In genomic region chr1:112743174-112744018, GRCh38 we compare ENCODE assay signal across 9 cellular contexts. TPM values are rescaled to one million over a fixed set of nuclear protein-coding genes. Genes with fewer than 3 reads are reported as not detected.
DNase-seq lines count a peak whose midpoint lies in the region; ATAC-seq and TF ChIP-seq lines count a peak whose summit lies in the region.
"Had no signal": no experiment of that assay in that cellular context is flagged by ENCODE, and none has a peak within 500 bp of the region (broad histone marks: within the 10 kb centered on the region; RNA-seq: fewer than 3 reads in every experiment).

No MANE protein-coding gene starts in this region.

- no peak overlapping the region for H3K9ac ChIP-seq in adipocyte (ENCODE audit: low read length)

- peak; percentile 10 for ATAC-seq in gastroesophageal sphincter
- ATAC-seq in HG03439 (IDR thresholded peaks at IDR 0.05; ENCODE audit: unreplicated experiment): no peak

- H3K9me3 ChIP-seq in adipocyte (ENCODE audit: control insufficient read depth, low read length) (no peaks in the 10 kb centered on the region), gastroesophageal sphincter (no peaks in the 10 kb centered on the region)

- H3K36me3 ChIP-seq in adipocyte (ENCODE audit: control insufficient read depth, insufficient read depth, low read length, severe bottlenecking) (no peaks in the 10 kb centered on the region), gastroesophageal sphincter (no peaks in the 10 kb centered on the region)

- no peaks in the 10 kb centered on the region for H3K4me1 ChIP-seq in adipocyte (ENCODE audit: control insufficient read depth, insufficient read depth, low read length)
- H3K4me1 ChIP-seq in gastroesophageal sphincter: peaks cover 0 to 13% (median 0%) of the 10 kb centered on the region in 3 donors

- H3K27ac ChIP-seq in gastroesophageal sphincter: no peak overlapping the region

- no peak for TF ChIP-seq POLR2A in gastroesophageal sphincter (IDR thresholded peaks at IDR 0.05)

- TF ChIP-seq CTCF in gastroesophageal sphincter (IDR thresholded peaks at IDR 0.05): no peak
- TF ChIP-seq CTCF in retinal pigment epithelial cell (conservative IDR thresholded peaks at IDR 0.05; ENCODE audit: low read depth, low read length): no peak

- H3K27me3 ChIP-seq in adipocyte (replicated peaks; ENCODE audit: control insufficient read depth, insufficient read depth, low read length) (peaks cover 3% of the 10 kb centered on the region), gastroesophageal sphincter (peaks cover 51% of the 10 kb centered on the region)

- DNase-seq in EL (peak; percentile 47), adipocyte (ENCODE audit: low read depth) (peak; percentile 50), retinal pigment epithelial cell (ENCODE audit: low read depth) (no peak), NCI-H345 treated with DMSO at 0.1 percent for 48 hours (lab: John Stamatoyannopoulos, UW; ENCODE audit: unreplicated experiment) (no peak), globus pallidus (ENCODE audit: low spot score) (no peak), Ammon's horn (ENCODE audit: low spot score) (no peak)
- DNase-seq: NCI-H526 had no signal

- peak overlapping the region; percentile 66 for H3K4me3 ChIP-seq in adipocyte (ENCODE audit: low read length)
- H3K4me3 ChIP-seq in gastroesophageal sphincter: peak overlapping the region in 1 of 2 donors; percentile 40
- peak overlapping the region; percentile 32 for H3K4me3 ChIP-seq in retinal pigment epithelial cell (ENCODE audit: low read length)

- TF ChIP-seq EP300 in gastroesophageal sphincter (IDR thresholded peaks at IDR 0.05): no peak

- WGBS in gastroesophageal sphincter (ENCODE audit: low coverage in 1 of 2), 2 donors: 54 to 79% methylated on average over 2 to 3 of the region's 54 CpGs

RNA-seq across cellular contexts. Expression of gene PPM1J, which starts 28.3 kb away (rescaled TPM):
- total RNA-seq in gastroesophageal sphincter: 1 to 10 TPM in 2 of 4 donors, under 1 TPM in 2; 0.35 to 2.8 (median 1.7) TPM

RNA-seq across cellular contexts. Expression of gene RHOC, which starts 36.5 kb away (rescaled TPM):
- 100 to 1,000 TPM; 183 to 354 (median 240) TPM for total RNA-seq in gastroesophageal sphincter

Comparison
In these comparisons a context has a peak if more than half of its experiments do, and no peak if none do; other contexts are left out.
1. DNase-seq: peak in EL (single experiment) and adipocyte (single experiment); none in retinal pigment epithelial cell (single experiment), NCI-H345 treated with DMSO at 0.1 percent for 48 hours (single experiment), globus pallidus (single experiment) and Ammon's horn (single experiment).